ENCODE assay signal across 18 cellular contexts in the genomic region with DNA sequence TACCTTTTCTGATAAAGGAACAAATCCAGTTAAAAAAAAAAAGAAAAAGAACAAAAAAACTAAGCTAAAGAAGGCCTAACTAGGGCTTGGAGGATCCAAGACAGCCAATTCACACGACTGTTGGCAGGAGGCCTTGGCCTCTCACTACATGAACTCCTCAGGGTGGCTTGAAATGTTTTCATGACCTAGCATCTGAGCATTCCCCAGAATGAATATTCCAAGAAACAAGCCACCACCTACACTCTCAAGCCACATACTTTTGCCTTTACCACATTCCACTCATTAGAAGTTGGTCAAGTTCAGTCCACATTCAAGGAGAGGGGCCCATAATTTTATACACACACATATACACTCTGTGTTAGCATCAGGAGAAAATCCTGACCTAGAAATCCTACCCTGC.
A peak's percentile ranks its signal among the peaks of the same experiment; 100 is the strongest.
DNase-seq lines count a peak whose midpoint lies in the region; ATAC-seq and TF ChIP-seq lines count a peak whose summit lies in the region.
"Had no signal": no experiment of that assay in that cellular context is flagged by ENCODE, and none has a peak within 500 bp of the region (broad histone marks: within the 10 kb centered on the region; RNA-seq: fewer than 3 reads in every experiment).

No MANE protein-coding gene starts in this region.

- intact Hi-C loops in left ventricle myocardium superior (cut with micrococcal nuclease) (no loop called here), left cardiac atrium (cut with DNase I) (no loop called here)

- TF ChIP-seq CTCF in choroid plexus epithelial cell (conservative IDR thresholded peaks at IDR 0.05; ENCODE audit: low read depth, low read length) = no peak

- H3K4me3 ChIP-seq in choroid plexus epithelial cell (ENCODE audit: low read depth, low read length) = no peak overlapping the region
- H3K4me3 ChIP-seq: Peyer's patch had no signal

- DNase-seq in left ventricle myocardium superior (no peak), left cardiac atrium (no peak), choroid plexus epithelial cell (ENCODE audit: low read depth) (peak; percentile 84), renal cortical epithelial cell (ENCODE audit: low read depth) (peak; percentile 30), DMS153 treated with DMSO at 0.1 percent for 48 hours (lab: John Stamatoyannopoulos, UW; ENCODE audit: unreplicated experiment) (no peak)
- DNase-seq in activated CD4-positive, alpha-beta T cell treated with anti-CD3 and anti-CD28 coated beads, Interleukin-2, amount 50 U/mL, for 48 hours = no peak
- DNase-seq: BE2C; CD4-positive, alpha-beta T cell; DMS153; EL; NCI-H1092 treated with DMSO at 0.1 percent for 48 hours; NCI-H2081 treated with DMSO at 0.1 percent for 48 hours; NCI-H446 treated with DMSO at 0.1 percent for 48 hours; NCI-H69; Peyer's patch had no signal

- ATAC-seq in left ventricle myocardium superior (peak; percentile 21), left cardiac atrium (no peak), HG02938 (IDR thresholded peaks at IDR 0.05; ENCODE audit: unreplicated experiment) (no peak), GM18519 (IDR thresholded peaks at IDR 0.05; ENCODE audit: low FRiP score, unreplicated experiment) (no peak)
- ATAC-seq: Right ventricle myocardium inferior had no signal

Comparison
In these comparisons a context has a peak if more than half of its experiments do, and no peak if none do; other contexts are left out.
1. DNase-seq: peak in choroid plexus epithelial cell (single experiment) and renal cortical epithelial cell (single experiment); none in left ventricle myocardium superior (single experiment), left cardiac atrium (single experiment), DMS153 treated with DMSO at 0.1 percent for 48 hours (single experiment) and activated CD4-positive, alpha-beta T cell treated with anti-CD3 and anti-CD28 coated beads, Interleukin-2, amount 50 U/mL, for 48 hours (0 of 2).